Comparison of ENCODE assay signal across 11 cellular contexts in genomic region chr5:39055027-39055759, GRCh38.
"Had no signal": no experiment of that assay in that cellular context is flagged by ENCODE, and none has a peak within 500 bp of the region (broad histone marks: within the 10 kb centered on the region; RNA-seq: fewer than 3 reads in every experiment).

No MANE protein-coding gene starts in this region.

- H3K27ac Mint-ChIP-seq: activated CD4-positive, alpha-beta T cell treated with anti-CD3 and anti-CD28 coated beads, Interleukin-2, amount 10 ng/mL, durations not matched to agents 7 days and 5 days; activated naive CD8-positive, alpha-beta T cell treated with anti-CD3 and anti-CD28 coated beads, Interleukin-2, amount 10 ng/mL, durations not matched to agents 7 days and 5 days had no signal

- H3K9me3 Mint-ChIP-seq: activated CD4-positive, alpha-beta T cell treated with anti-CD3 and anti-CD28 coated beads, Interleukin-2, amount 10 ng/mL, durations not matched to agents 7 days and 5 days; activated naive CD8-positive, alpha-beta T cell treated with anti-CD3 and anti-CD28 coated beads, Interleukin-2, amount 10 ng/mL, durations not matched to agents 7 days and 5 days had no signal

- H3K4me3 Mint-ChIP-seq: activated CD4-positive, alpha-beta T cell treated with anti-CD3 and anti-CD28 coated beads, Interleukin-2, amount 10 ng/mL, durations not matched to agents 7 days and 5 days; activated naive CD8-positive, alpha-beta T cell treated with anti-CD3 and anti-CD28 coated beads, Interleukin-2, amount 10 ng/mL, durations not matched to agents 7 days and 5 days had no signal

- DNase-seq: activated CD4-positive, alpha-beta T cell treated with anti-CD3 and anti-CD28 coated beads, Interleukin-2, amount 10 ng/mL, durations not matched to agents 7 days and 5 days; activated CD4-positive, CD25-positive, alpha-beta regulatory T cell; activated effector memory CD4-positive, alpha-beta T cell treated with Interleukin-2 at 50 U/mL for 16 hours; activated naive CD8-positive, alpha-beta T cell treated with anti-CD3 and anti-CD28 coated beads, Interleukin-2, amount 10 ng/mL, durations not matched to agents 7 days and 5 days; left ventricle myocardium superior; T1000; tibial artery had no signal

- H3K27ac ChIP-seq: ascending aorta, esophagus muscularis mucosa, neutrophil, tibial artery, vagina had no signal

- H3K27me3 Mint-ChIP-seq: activated CD4-positive, alpha-beta T cell treated with anti-CD3 and anti-CD28 coated beads, Interleukin-2, amount 10 ng/mL, durations not matched to agents 7 days and 5 days; activated naive CD8-positive, alpha-beta T cell treated with anti-CD3 and anti-CD28 coated beads, Interleukin-2, amount 10 ng/mL, durations not matched to agents 7 days and 5 days had no signal
